11 cellular contexts compared by ENCODE assay signal in the genomic region with DNA sequence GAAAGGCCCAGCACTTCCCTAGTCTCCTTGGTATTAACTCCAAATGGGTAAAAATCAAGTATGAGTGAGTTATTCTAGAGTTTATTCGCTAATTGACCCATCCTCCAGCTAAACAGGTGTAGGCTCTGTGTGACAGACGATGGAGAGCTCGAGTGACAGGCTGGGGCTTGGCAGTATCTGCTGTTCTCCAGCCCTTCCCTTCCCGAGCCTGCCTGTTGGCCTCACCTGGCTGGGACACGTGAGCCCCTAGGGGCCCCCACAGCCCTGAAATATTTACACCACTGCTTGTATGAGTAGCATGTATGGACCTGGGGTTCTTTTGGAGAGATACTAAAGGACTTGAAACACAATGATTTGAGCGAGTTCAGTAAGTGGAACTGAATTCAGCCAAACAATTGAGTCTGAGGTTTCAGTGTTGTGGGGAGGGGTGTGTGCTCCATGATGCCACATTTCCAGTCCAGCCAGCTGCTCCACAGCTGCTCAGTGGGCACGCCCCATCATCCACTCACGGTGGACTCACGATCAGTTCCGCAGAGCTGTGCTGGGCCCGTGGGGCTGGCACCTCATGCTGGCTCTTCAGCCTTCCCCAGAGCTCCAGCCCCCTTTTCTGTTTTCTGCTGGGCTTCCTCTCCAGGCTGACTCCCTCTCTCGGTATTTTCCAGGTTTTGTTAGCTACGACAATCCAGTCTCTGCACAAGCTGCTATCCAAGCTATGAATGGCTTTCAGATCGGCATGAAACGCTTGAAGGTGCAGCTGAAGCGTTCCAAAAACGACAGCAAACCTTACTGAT.
A peak's percentile ranks its signal among the peaks of the same experiment; 100 is the strongest.
DNase-seq lines count a peak whose midpoint lies in the region; ATAC-seq and TF ChIP-seq lines count a peak whose summit lies in the region.
"Had no signal": no experiment of that assay in that cellular context is flagged by ENCODE, and none has a peak within 500 bp of the region (broad histone marks: within the 10 kb centered on the region; RNA-seq: fewer than 3 reads in every experiment).

No MANE protein-coding gene starts in this region.

- no peaks in the 10 kb centered on the region for H3K36me3 ChIP-seq in thoracic aorta
- H3K36me3 ChIP-seq: HAP-1 had no signal

- no peaks in the 10 kb centered on the region for H3K9me3 ChIP-seq in thoracic aorta
- H3K9me3 ChIP-seq: HAP-1 had no signal

- peaks cover 20 to 47% of the 10 kb centered on the region in 2 donors for H3K4me1 ChIP-seq in thoracic aorta (ENCODE audit: control insufficient read depth in 1 of 2, low read depth in 2 of 2)
- H3K4me1 ChIP-seq: HAP-1 had no signal

- TF ChIP-seq CTCF in thoracic aorta (IDR thresholded peaks at IDR 0.05): no peak

- peak overlapping the region; percentile 56 for H3K4me3 ChIP-seq in thoracic aorta
- H3K4me3 ChIP-seq: HAP-1, PC-9 had no signal

- peak; percentile 58 for DNase-seq in SIG-M5 treated with dmso at 0.1 percent for 504 hours (lab: John Stamatoyannopoulos, UW; ENCODE audit: unreplicated experiment)
- no peak for DNase-seq in SIG-M5 (lab: John Stamatoyannopoulos, UW)
- DNase-seq in thoracic aorta (ENCODE audit: low spot score): no peak
- no peak for DNase-seq in dedifferentiated amniotic fluid mesenchymal stem cell (ENCODE audit: extremely low spot score)
- no peak for DNase-seq in NCI-H2227 (lab: John Stamatoyannopoulos, UW; ENCODE audit: unreplicated experiment)
- no peak for DNase-seq in NCI-H510A (lab: John Stamatoyannopoulos, UW)
- DNase-seq: 8988T, PC-9 had no signal

- H3K27ac ChIP-seq in angular gyrus (ENCODE audit: low read depth, low read length): peak overlapping the region; percentile 53
- peak overlapping the region; percentile 14 for H3K27ac ChIP-seq in layer of hippocampus (ENCODE audit: low read depth, low read length)
- peak overlapping the region; percentile 60 to 67 for H3K27ac ChIP-seq in thoracic aorta
- H3K27ac ChIP-seq: PC-9 had no signal

- no peak for ATAC-seq in thoracic aorta (ENCODE audit: insufficient number of reproducible peaks, low FRiP score, low read depth)

- H3K27me3 ChIP-seq in layer of hippocampus (ENCODE audit: control insufficient read depth, insufficient read depth, low read length) (no peaks in the 10 kb centered on the region), thoracic aorta (replicated peaks; ENCODE audit: insufficient read depth) (no peaks in the 10 kb centered on the region)
